11 cellular contexts compared by ENCODE assay signal in genomic region chr22:32684148-32684821, GRCh38.
"Had no signal": no experiment of that assay in that cellular context is flagged by ENCODE, and none has a peak within 500 bp of the region (broad histone marks: within the 10 kb centered on the region; RNA-seq: fewer than 3 reads in every experiment).

No MANE protein-coding gene starts in this region.

- H3K9ac ChIP-seq: parathyroid adenoma had no signal

- H3K27ac ChIP-seq: cardiac muscle cell, left lung, parathyroid adenoma, thoracic aorta had no signal

- H3K27me3 ChIP-seq: cardiac muscle cell had no signal

- H2AFZ ChIP-seq: parathyroid adenoma had no signal

- H3K9me3 ChIP-seq: left lung, thoracic aorta had no signal

- H3K4me1 ChIP-seq: left lung, parathyroid adenoma had no signal

- H3K4me3 ChIP-seq: cardiac muscle cell, left lung, thoracic aorta had no signal

- H3K36me3 ChIP-seq: cardiac muscle cell, left lung, thoracic aorta had no signal

- ATAC-seq: left lung; naive thymus-derived CD8-positive, alpha-beta T cell had no signal

- H3K79me2 ChIP-seq: parathyroid adenoma had no signal

- DNase-seq: activated CD4-positive, CD25-positive, alpha-beta regulatory T cell treated with anti-CD3 and anti-CD28 coated beads, Interleukin-2, amount 50 U/mL, for 72 hours; activated naive CD4-positive, alpha-beta T cell treated with anti-CD3 and anti-CD28 coated beads, Interleukin-2, amount 10 ng/mL, durations not matched to agents 7 days and 5 days; activated T-cell treated with anti-CD3 and anti-CD28 coated beads, Interleukin-2, amount 50 U/mL, for 1 hour; left lung; mammary epithelial cell; naive thymus-derived CD8-positive, alpha-beta T cell; stimulated activated CD4-positive, alpha-beta T cell treated with anti-CD3 and anti-CD28 coated beads, Interleukin-12 subunit alpha, Interleukin-12 subunit beta, amount 100 ng/mL, for 4 hours; stimulated activated CD4-positive, alpha-beta T cell treated with anti-CD3 and anti-CD28 coated beads, Interleukin-2, amount 100 ng/mL, for 24 hours had no signal
